10 cellular contexts compared by ENCODE assay signal in genomic region chr21:45482899-45483821, GRCh38. TPM values are rescaled to one million over a fixed set of nuclear protein-coding genes. Genes with fewer than 3 reads are reported as not detected.
DNase-seq lines count a peak whose midpoint lies in the region; ATAC-seq and TF ChIP-seq lines count a peak whose summit lies in the region.
"Had no signal": no experiment of that assay in that cellular context is flagged by ENCODE, and none has a peak within 500 bp of the region (broad histone marks: within the 10 kb centered on the region; RNA-seq: fewer than 3 reads in every experiment).

No MANE protein-coding gene starts in this region.

- intact Hi-C loops in left ventricle myocardium superior (cut with micrococcal nuclease) = no loop called here
- intact Hi-C loops in vagina (cut with DNase I) = no loop called here

- no peaks in the 10 kb centered on the region for H3K9me3 ChIP-seq in vagina
- H3K9me3 ChIP-seq: esophagus squamous epithelium had no signal

- H3K27me3 ChIP-seq in vagina = no peaks in the 10 kb centered on the region
- H3K27me3 ChIP-seq: esophagus squamous epithelium had no signal

- DNase-seq in MV-4-11 (lab: John Stamatoyannopoulos, UW) (peak; percentile 71), left ventricle myocardium superior (no peak), vagina (ENCODE audit: extremely low spot score in 2 of 2) (no peak), NCI-H2196 treated with DMSO at 0.1 percent for 48 hours (lab: John Stamatoyannopoulos, UW; ENCODE audit: unreplicated experiment) (no peak)
- peak; percentile 51 for DNase-seq in activated CD4-positive, alpha-beta T cell treated with anti-CD3 and anti-CD28 coated beads, Interleukin-2, amount 50 U/mL, for 1 hour
- DNase-seq in stimulated activated CD8-positive, alpha-beta memory T cell treated with anti-CD3 and anti-CD28 coated beads, Interleukin-15, amount 100 ng/mL, for 1 hour (ENCODE audit: low read depth) = peak; percentile 14
- DNase-seq: esophagus squamous epithelium, midbrain had no signal

- no peak for TF ChIP-seq CTCF in vagina (IDR thresholded peaks at IDR 0.05)

- ATAC-seq in left ventricle myocardium superior (peak; percentile 39), HG03139 (IDR thresholded peaks at IDR 0.05; ENCODE audit: unreplicated experiment) (no peak), SK-N-SH treated with all-trans-retinoic acid at 6 μM for 48 hours (no peak)

- no peak for TF ChIP-seq POLR2A in vagina (IDR thresholded peaks at IDR 0.05)

- no peak overlapping the region for H3K4me3 ChIP-seq in vagina

- H3K27ac ChIP-seq in vagina = no peak overlapping the region

- H3K36me3 ChIP-seq in vagina = peaks cover 0 to 28% of the 10 kb centered on the region in 2 donors

- peaks cover 5% of the 10 kb centered on the region for H3K4me1 ChIP-seq in vagina

TF ChIP-seq in SK-N-SH treated with all-trans-retinoic acid at 6 μM for 48 hours, 23 proteins besides CTCF, POLR2A, EP300 and RAD21:
- TF ChIP-seq, protein P1, sequence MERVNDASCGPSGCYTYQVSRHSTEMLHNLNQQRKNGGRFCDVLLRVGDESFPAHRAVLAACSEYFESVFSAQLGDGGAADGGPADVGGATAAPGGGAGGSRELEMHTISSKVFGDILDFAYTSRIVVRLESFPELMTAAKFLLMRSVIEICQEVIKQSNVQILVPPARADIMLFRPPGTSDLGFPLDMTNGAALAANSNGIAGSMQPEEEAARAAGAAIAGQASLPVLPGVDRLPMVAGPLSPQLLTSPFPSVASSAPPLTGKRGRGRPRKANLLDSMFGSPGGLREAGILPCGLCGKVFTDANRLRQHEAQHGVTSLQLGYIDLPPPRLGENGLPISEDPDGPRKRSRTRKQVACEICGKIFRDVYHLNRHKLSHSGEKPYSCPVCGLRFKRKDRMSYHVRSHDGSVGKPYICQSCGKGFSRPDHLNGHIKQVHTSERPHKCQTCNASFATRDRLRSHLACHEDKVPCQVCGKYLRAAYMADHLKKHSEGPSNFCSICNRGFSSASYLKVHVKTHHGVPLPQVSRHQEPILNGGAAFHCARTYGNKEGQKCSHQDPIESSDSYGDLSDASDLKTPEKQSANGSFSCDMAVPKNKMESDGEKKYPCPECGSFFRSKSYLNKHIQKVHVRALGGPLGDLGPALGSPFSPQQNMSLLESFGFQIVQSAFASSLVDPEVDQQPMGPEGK (CRISPR knock-in tag; IDR thresholded peaks at IDR 0.05; ENCODE audit: borderline replicate concordance) = no peak
- TF ChIP-seq OSR1 (CRISPR knock-in tag; IDR thresholded peaks at IDR 0.05) = no peak
- TF ChIP-seq ZNF70 (CRISPR knock-in tag; IDR thresholded peaks at IDR 0.05) = no peak
- TF ChIP-seq BACH2 (CRISPR knock-in tag; IDR thresholded peaks at IDR 0.05; ENCODE audit: borderline replicate concordance) = no peak
- no peak for TF ChIP-seq POU6F1 (CRISPR knock-in tag; IDR thresholded peaks at IDR 0.05; ENCODE audit: borderline replicate concordance, low read depth)

RNA-seq across cellular contexts. Expression of gene SLC19A1, which starts 59.1 kb away (rescaled TPM):
- 7.6 TPM for total RNA-seq in left ventricle myocardium superior
- total RNA-seq in vagina = 4.9 TPM

Comparison
In these comparisons a context has a peak if more than half of its experiments do, and no peak if none do; other contexts are left out.
1. DNase-seq: peak in MV-4-11 (single experiment), activated CD4-positive, alpha-beta T cell treated with anti-CD3 and anti-CD28 coated beads, Interleukin-2, amount 50 U/mL, for 1 hour (single experiment) and stimulated activated CD8-positive, alpha-beta memory T cell treated with anti-CD3 and anti-CD28 coated beads, Interleukin-15, amount 100 ng/mL, for 1 hour (single experiment); none in left ventricle myocardium superior (single experiment), vagina (0 of 2) and NCI-H2196 treated with DMSO at 0.1 percent for 48 hours (single experiment).